In genomic region chr11:120334894-120335462, GRCh38 we compare ENCODE assay signal across 1 cellular context.
TF ChIP-seq lines count a peak whose summit lies in the region.

No MANE protein-coding gene starts in this region.

TF ChIP-seq in GM12878, 131 proteins besides CTCF, POLR2A, EP300 and RAD21 (continued from another document and continues in another):
- TF ChIP-seq, protein P1, sequence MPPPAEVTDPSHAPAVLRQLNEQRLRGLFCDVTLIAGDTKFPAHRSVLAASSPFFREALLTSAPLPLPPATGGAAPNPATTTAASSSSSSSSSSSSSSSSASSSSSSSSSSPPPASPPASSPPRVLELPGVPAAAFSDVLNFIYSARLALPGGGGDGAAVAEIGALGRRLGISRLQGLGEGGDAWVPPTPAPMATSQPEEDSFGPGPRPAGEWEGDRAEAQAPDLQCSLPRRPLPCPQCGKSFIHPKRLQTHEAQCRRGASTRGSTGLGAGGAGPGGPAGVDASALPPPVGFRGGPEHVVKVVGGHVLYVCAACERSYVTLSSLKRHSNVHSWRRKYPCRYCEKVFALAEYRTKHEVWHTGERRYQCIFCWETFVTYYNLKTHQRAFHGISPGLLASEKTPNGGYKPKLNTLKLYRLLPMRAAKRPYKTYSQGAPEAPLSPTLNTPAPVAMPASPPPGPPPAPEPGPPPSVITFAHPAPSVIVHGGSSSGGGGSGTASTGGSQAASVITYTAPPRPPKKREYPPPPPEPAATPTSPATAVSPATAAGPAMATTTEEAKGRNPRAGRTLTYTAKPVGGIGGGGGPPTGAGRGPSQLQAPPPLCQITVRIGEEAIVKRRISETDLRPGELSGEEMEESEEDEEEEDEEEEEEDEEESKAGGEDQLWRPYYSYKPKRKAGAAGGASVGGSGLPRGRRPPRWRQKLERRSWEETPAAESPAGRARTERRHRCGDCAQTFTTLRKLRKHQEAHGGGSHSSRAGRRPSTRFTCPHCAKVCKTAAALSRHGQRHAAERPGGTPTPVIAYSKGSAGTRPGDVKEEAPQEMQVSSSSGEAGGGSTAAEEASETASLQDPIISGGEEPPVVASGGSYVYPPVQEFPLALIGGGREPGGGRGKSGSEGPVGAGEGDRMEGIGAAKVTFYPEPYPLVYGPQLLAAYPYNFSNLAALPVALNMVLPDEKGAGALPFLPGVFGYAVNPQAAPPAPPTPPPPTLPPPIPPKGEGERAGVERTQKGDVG (CRISPR knock-in tag; IDR thresholded peaks at IDR 0.05), result no peak
- TF ChIP-seq TARDBP (IDR thresholded peaks at IDR 0.05; ENCODE audit: borderline replicate concordance) (no peak), TCF3 (IDR thresholded peaks at IDR 0.05; ENCODE audit: borderline replicate concordance, insufficient read depth, low read depth, low read length) (no peak), BRCA1 (IDR thresholded peaks at IDR 0.05; ENCODE audit: low read depth, low read length) (no peak), FOXK2 (IDR thresholded peaks at IDR 0.05) (no peak), IKZF1 (conservative IDR thresholded peaks at IDR 0.05) (no peak), POLR2AphosphoS5 (IDR thresholded peaks at IDR 0.05; ENCODE audit: low read length) (no peak), ZNF592 (IDR thresholded peaks at IDR 0.05) (no peak), SPI1 (IDR thresholded peaks at IDR 0.05; ENCODE audit: borderline replicate concordance, insufficient read depth, low read depth, low read length) (peak; percentile 70), MEF2A (IDR thresholded peaks at IDR 0.05; ENCODE audit: insufficient read depth, low read depth, low read length) (peak; percentile 78), JUNB (IDR thresholded peaks at IDR 0.05) (peak; percentile 44; the same call in 1 of the 2 replicates), SIN3A (IDR thresholded peaks at IDR 0.05; ENCODE audit: low read depth, low read length) (no peak), BACH1 (IDR thresholded peaks at IDR 0.05; ENCODE audit: borderline replicate concordance) (no peak), ZNF687 (IDR thresholded peaks at IDR 0.05) (no peak), RCOR1 (conservative IDR thresholded peaks at IDR 0.05; ENCODE audit: low read depth, low read length) (no peak), ATF7 (IDR thresholded peaks at IDR 0.05; ENCODE audit: low read depth) (peak; percentile 68), DPF2 (IDR thresholded peaks at IDR 0.05) (no peak), HDAC6 (IDR thresholded peaks at IDR 0.05; ENCODE audit: unreplicated experiment) (no peak), REST (IDR thresholded peaks at IDR 0.05; ENCODE audit: low read depth, low read length) (no peak), EGR1 (IDR thresholded peaks at IDR 0.05; ENCODE audit: borderline replicate concordance in 1 of 2, low read depth in 2 of 2, low read length in 2 of 2) (no peak), BCL11A (IDR thresholded peaks at IDR 0.05; ENCODE audit: low read depth, low read length) (no peak), SMARCA5 (IDR thresholded peaks at IDR 0.05) (no peak), FOS (IDR thresholded peaks at IDR 0.05; ENCODE audit: borderline replicate concordance, extremely low read depth, insufficient read length) (no peak), MTA3 (IDR thresholded peaks at IDR 0.05; ENCODE audit: borderline replicate concordance, low read length) (no peak), BMI1 (IDR thresholded peaks at IDR 0.05; ENCODE audit: borderline replicate concordance) (no peak), GATAD2B (conservative IDR thresholded peaks at IDR 0.05; ENCODE audit: low read depth) (no peak), RAD51 (IDR thresholded peaks at IDR 0.05) (no peak), MTA2 (IDR thresholded peaks at IDR 0.05; ENCODE audit: low read depth) (peak; percentile 23; the same call in 1 of the 2 replicates), MYC (IDR thresholded peaks at IDR 0.05; ENCODE audit: insufficient read depth, insufficient read length, insufficient replicate concordance, low read length, severe bottlenecking) (no peak), LARP7 (IDR thresholded peaks at IDR 0.05) (no peak), MXI1 (IDR thresholded peaks at IDR 0.05; ENCODE audit: low read depth, low read length) (no peak), ZNF217 (IDR thresholded peaks at IDR 0.05) (no peak), E2F8 (IDR thresholded peaks at IDR 0.05; ENCODE audit: low read depth, partially characterized antibody) (no peak)
- TF ChIP-seq, protein P2, sequence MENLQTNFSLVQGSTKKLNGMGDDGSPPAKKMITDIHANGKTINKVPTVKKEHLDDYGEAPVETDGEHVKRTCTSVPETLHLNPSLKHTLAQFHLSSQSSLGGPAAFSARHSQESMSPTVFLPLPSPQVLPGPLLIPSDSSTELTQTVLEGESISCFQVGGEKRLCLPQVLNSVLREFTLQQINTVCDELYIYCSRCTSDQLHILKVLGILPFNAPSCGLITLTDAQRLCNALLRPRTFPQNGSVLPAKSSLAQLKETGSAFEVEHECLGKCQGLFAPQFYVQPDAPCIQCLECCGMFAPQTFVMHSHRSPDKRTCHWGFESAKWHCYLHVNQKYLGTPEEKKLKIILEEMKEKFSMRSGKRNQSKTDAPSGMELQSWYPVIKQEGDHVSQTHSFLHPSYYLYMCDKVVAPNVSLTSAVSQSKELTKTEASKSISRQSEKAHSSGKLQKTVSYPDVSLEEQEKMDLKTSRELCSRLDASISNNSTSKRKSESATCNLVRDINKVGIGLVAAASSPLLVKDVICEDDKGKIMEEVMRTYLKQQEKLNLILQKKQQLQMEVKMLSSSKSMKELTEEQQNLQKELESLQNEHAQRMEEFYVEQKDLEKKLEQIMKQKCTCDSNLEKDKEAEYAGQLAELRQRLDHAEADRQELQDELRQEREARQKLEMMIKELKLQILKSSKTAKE (IDR thresholded peaks at IDR 0.05; ENCODE audit: low read depth, poor library complexity, severe bottlenecking), result peak; percentile 37
- TF ChIP-seq, protein P3, sequence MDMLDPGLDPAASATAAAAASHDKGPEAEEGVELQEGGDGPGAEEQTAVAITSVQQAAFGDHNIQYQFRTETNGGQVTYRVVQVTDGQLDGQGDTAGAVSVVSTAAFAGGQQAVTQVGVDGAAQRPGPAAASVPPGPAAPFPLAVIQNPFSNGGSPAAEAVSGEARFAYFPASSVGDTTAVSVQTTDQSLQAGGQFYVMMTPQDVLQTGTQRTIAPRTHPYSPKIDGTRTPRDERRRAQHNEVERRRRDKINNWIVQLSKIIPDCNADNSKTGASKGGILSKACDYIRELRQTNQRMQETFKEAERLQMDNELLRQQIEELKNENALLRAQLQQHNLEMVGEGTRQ (IDR thresholded peaks at IDR 0.05; ENCODE audit: borderline replicate concordance, low read depth, low read length), result no peak
- TF ChIP-seq, protein P4, sequence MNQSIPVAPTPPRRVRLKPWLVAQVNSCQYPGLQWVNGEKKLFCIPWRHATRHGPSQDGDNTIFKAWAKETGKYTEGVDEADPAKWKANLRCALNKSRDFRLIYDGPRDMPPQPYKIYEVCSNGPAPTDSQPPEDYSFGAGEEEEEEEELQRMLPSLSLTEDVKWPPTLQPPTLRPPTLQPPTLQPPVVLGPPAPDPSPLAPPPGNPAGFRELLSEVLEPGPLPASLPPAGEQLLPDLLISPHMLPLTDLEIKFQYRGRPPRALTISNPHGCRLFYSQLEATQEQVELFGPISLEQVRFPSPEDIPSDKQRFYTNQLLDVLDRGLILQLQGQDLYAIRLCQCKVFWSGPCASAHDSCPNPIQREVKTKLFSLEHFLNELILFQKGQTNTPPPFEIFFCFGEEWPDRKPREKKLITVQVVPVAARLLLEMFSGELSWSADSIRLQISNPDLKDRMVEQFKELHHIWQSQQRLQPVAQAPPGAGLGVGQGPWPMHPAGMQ (IDR thresholded peaks at IDR 0.05; ENCODE audit: borderline replicate concordance), result no peak
